ENCODE assay signal across 1 cellular context in the genomic region with DNA sequence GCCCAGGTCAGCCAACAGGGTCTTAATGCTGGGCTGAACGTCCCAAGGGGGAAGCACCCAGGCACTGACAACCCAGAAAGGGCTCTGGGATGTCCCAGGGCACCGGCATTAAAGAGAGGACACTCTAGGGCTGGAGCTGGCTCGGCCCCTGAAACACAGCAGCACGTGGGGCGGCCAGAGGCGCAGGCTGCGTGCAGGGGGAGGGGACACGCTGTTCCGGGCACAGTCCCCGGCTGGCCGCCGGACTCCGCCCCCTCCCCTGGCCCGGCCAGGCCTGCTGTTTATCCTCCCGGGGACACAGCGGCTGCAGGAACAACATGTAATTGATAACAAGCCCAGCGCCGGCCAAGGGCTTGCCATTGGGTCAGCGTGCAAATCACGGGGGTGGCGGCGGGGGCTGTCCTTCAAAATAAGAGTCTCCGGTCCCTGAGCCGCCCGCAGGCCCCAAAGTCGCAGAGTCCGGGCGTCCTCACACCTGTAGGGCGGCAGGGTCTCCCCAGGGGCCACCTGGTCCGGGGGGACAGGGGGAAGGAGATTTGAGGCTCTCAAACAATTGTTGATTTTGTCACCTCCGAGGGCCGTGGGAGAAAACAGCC.
TF ChIP-seq lines count a peak whose summit lies in the region.

No MANE protein-coding gene starts in this region.

TF ChIP-seq in HepG2, 621 proteins besides CTCF, POLR2A, EP300 and RAD21 (continued from another document and continues in another):
- 0 out of 2 replicates have a peak, but pooled peaks have one; percentile 35 for TF ChIP-seq IRF2 (CRISPR knock-in tag; IDR thresholded peaks at IDR 0.05)
- 0 out of 2 replicates have a peak, but pooled peaks have one; percentile 27 for TF ChIP-seq SMAD9 (CRISPR knock-in tag; IDR thresholded peaks at IDR 0.05)
- TF ChIP-seq BORCS8-MEF2B (CRISPR knock-in tag; IDR thresholded peaks at IDR 0.05), result 0 out of 2 replicates have a peak, but pooled peaks have one; percentile 48
- TF ChIP-seq FOSL2 (CRISPR knock-in tag; IDR thresholded peaks at IDR 0.05), result peak; percentile 59; the same call in 1 of the 2 replicates
- TF ChIP-seq, protein P1, sequence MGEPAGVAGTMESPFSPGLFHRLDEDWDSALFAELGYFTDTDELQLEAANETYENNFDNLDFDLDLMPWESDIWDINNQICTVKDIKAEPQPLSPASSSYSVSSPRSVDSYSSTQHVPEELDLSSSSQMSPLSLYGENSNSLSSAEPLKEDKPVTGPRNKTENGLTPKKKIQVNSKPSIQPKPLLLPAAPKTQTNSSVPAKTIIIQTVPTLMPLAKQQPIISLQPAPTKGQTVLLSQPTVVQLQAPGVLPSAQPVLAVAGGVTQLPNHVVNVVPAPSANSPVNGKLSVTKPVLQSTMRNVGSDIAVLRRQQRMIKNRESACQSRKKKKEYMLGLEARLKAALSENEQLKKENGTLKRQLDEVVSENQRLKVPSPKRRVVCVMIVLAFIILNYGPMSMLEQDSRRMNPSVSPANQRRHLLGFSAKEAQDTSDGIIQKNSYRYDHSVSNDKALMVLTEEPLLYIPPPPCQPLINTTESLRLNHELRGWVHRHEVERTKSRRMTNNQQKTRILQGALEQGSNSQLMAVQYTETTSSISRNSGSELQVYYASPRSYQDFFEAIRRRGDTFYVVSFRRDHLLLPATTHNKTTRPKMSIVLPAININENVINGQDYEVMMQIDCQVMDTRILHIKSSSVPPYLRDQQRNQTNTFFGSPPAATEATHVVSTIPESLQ (CRISPR knock-in tag; conservative IDR thresholded peaks at IDR 0.05), result 0 out of 2 replicates have a peak, but pooled peaks have one; percentile 31
- no peak for TF ChIP-seq SETDB1 (CRISPR knock-in tag; IDR thresholded peaks at IDR 0.05; ENCODE audit: borderline replicate concordance)
- peak; percentile 81 for TF ChIP-seq BHLHE40 (IDR thresholded peaks at IDR 0.05; ENCODE audit: low read length)
- TF ChIP-seq ZNF510 (CRISPR knock-in tag; IDR thresholded peaks at IDR 0.05; ENCODE audit: low read depth), result no peak
- no peak for TF ChIP-seq ZNF780A (CRISPR knock-in tag; IDR thresholded peaks at IDR 0.05)
- 0 out of 2 replicates have a peak, but pooled peaks have one; percentile 35 for TF ChIP-seq KLF9 (CRISPR knock-in tag; IDR thresholded peaks at IDR 0.05; ENCODE audit: low read depth)
- no peak for TF ChIP-seq MIER2 (CRISPR knock-in tag; IDR thresholded peaks at IDR 0.05)
- no peak for TF ChIP-seq ZNF572 (CRISPR knock-in tag; IDR thresholded peaks at IDR 0.05)
- no peak for TF ChIP-seq ZNF260 (CRISPR knock-in tag; IDR thresholded peaks at IDR 0.05; ENCODE audit: borderline replicate concordance, low read depth)
- TF ChIP-seq NFYC (CRISPR knock-in tag; IDR thresholded peaks at IDR 0.05), result peak; percentile 67
- TF ChIP-seq NBN (conservative IDR thresholded peaks at IDR 0.05), result no peak
- peak; percentile 14 for TF ChIP-seq RBM22 (optimal IDR thresholded peaks at IDR 0.05; ENCODE audit: low read length)
- no peak for TF ChIP-seq ZNF207 (IDR thresholded peaks at IDR 0.05; ENCODE audit: borderline replicate concordance)
- TF ChIP-seq ZNF136 (CRISPR knock-in tag; IDR thresholded peaks at IDR 0.05; ENCODE audit: low read depth), result peak; percentile 88; the same call in 1 of the 2 replicates
- peak; percentile 31; the same call in 1 of the 2 replicates for TF ChIP-seq KDM6A (CRISPR knock-in tag; IDR thresholded peaks at IDR 0.05; ENCODE audit: low read depth)
- TF ChIP-seq, protein P2, sequence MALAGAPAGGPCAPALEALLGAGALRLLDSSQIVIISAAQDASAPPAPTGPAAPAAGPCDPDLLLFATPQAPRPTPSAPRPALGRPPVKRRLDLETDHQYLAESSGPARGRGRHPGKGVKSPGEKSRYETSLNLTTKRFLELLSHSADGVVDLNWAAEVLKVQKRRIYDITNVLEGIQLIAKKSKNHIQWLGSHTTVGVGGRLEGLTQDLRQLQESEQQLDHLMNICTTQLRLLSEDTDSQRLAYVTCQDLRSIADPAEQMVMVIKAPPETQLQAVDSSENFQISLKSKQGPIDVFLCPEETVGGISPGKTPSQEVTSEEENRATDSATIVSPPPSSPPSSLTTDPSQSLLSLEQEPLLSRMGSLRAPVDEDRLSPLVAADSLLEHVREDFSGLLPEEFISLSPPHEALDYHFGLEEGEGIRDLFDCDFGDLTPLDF (CRISPR knock-in tag; IDR thresholded peaks at IDR 0.05), result no peak
- TF ChIP-seq, protein P3, sequence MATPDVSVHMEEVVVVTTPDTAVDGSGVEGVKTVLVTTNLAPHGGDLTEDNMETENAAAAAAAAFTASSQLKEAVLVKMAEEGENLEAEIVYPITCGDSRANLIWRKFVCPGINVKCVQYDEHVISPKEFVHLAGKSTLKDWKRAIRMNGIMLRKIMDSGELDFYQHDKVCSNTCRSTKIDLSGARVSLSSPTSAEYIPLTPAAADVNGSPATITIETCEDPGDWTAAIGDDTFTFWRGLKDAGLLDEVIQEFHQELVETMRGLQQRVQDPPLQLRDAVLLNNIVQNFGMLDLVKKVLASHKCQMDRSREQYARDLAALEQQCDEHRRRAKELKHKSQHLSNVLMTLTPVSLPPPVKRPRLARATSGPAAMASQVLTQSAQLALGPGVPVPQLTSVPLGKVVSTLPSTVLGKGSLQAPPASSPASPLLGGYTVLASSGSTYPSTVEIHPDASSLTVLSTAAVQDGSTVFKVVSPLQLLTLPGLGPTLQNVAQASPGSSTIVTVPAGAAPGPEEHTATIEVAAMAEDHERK (CRISPR knock-in tag; IDR thresholded peaks at IDR 0.05; ENCODE audit: low read depth), result no peak
- TF ChIP-seq, protein P4, sequence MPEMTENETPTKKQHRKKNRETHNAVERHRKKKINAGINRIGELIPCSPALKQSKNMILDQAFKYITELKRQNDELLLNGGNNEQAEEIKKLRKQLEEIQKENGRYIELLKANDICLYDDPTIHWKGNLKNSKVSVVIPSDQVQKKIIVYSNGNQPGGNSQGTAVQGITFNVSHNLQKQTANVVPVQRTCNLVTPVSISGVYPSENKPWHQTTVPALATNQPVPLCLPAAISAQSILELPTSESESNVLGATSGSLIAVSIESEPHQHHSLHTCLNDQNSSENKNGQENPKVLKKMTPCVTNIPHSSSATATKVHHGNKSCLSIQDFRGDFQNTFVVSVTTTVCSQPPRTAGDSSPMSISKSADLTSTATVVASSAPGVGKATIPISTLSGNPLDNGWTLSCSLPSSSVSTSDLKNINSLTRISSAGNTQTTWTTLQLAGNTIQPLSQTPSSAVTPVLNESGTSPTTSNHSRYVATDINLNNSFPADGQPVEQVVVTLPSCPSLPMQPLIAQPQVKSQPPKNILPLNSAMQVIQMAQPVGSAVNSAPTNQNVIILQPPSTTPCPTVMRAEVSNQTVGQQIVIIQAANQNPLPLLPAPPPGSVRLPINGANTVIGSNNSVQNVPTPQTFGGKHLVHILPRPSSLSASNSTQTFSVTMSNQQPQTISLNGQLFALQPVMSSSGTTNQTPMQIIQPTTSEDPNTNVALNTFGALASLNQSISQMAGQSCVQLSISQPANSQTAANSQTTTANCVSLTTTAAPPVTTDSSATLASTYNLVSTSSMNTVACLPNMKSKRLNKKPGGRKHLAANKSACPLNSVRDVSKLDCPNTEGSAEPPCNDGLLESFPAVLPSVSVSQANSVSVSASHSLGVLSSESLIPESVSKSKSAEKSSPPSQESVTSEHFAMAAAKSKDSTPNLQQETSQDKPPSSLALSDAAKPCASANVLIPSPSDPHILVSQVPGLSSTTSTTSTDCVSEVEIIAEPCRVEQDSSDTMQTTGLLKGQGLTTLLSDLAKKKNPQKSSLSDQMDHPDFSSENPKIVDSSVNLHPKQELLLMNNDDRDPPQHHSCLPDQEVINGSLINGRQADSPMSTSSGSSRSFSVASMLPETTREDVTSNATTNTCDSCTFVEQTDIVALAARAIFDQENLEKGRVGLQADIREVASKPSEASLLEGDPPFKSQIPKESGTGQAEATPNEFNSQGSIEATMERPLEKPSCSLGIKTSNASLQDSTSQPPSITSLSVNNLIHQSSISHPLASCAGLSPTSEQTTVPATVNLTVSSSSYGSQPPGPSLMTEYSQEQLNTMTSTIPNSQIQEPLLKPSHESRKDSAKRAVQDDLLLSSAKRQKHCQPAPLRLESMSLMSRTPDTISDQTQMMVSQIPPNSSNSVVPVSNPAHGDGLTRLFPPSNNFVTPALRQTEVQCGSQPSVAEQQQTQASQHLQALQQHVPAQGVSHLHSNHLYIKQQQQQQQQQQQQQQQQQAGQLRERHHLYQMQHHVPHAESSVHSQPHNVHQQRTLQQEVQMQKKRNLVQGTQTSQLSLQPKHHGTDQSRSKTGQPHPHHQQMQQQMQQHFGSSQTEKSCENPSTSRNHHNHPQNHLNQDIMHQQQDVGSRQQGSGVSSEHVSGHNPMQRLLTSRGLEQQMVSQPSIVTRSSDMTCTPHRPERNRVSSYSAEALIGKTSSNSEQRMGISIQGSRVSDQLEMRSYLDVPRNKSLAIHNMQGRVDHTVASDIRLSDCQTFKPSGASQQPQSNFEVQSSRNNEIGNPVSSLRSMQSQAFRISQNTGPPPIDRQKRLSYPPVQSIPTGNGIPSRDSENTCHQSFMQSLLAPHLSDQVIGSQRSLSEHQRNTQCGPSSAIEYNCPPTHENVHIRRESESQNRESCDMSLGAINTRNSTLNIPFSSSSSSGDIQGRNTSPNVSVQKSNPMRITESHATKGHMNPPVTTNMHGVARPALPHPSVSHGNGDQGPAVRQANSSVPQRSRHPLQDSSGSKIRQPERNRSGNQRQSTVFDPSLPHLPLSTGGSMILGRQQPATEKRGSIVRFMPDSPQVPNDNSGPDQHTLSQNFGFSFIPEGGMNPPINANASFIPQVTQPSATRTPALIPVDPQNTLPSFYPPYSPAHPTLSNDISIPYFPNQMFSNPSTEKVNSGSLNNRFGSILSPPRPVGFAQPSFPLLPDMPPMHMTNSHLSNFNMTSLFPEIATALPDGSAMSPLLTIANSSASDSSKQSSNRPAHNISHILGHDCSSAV (CRISPR knock-in tag; IDR thresholded peaks at IDR 0.05; ENCODE audit: borderline replicate concordance), result no peak
- TF ChIP-seq EED (CRISPR knock-in tag; IDR thresholded peaks at IDR 0.05), result no peak
- TF ChIP-seq FOXO1 (CRISPR knock-in tag; IDR thresholded peaks at IDR 0.05), result peak; percentile 82
- peak; percentile 81; the same call in 1 of the 2 replicates for TF ChIP-seq YEATS4 (CRISPR knock-in tag; IDR thresholded peaks at IDR 0.05; ENCODE audit: borderline replicate concordance)
- TF ChIP-seq HNRNPK (IDR thresholded peaks at IDR 0.05; ENCODE audit: low read depth, low read length, poor library complexity, severe bottlenecking), result no peak
- no peak for TF ChIP-seq ZZZ3 (CRISPR knock-in tag; IDR thresholded peaks at IDR 0.05; ENCODE audit: borderline replicate concordance)
- TF ChIP-seq KLF13 (CRISPR knock-in tag; IDR thresholded peaks at IDR 0.05), result no peak
- 0 out of 2 replicates have a peak, but pooled peaks have one; percentile 61 for TF ChIP-seq ZNF446 (CRISPR knock-in tag; IDR thresholded peaks at IDR 0.05)
- TF ChIP-seq ZNF598 (CRISPR knock-in tag; IDR thresholded peaks at IDR 0.05; ENCODE audit: borderline replicate concordance), result no peak
- TF ChIP-seq ZNF468 (CRISPR knock-in tag; IDR thresholded peaks at IDR 0.05), result no peak
- TF ChIP-seq, protein P5, sequence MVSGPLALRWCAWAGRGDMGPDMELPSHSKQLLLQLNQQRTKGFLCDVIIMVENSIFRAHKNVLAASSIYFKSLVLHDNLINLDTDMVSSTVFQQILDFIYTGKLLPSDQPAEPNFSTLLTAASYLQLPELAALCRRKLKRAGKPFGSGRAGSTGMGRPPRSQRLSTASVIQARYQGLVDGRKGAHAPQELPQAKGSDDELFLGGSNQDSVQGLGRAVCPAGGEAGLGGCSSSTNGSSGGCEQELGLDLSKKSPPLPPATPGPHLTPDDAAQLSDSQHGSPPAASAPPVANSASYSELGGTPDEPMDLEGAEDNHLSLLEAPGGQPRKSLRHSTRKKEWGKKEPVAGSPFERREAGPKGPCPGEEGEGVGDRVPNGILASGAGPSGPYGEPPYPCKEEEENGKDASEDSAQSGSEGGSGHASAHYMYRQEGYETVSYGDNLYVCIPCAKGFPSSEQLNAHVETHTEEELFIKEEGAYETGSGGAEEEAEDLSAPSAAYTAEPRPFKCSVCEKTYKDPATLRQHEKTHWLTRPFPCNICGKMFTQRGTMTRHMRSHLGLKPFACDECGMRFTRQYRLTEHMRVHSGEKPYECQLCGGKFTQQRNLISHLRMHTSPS (CRISPR knock-in tag; IDR thresholded peaks at IDR 0.05; ENCODE audit: low read depth), result peak; percentile 18; the same call in 1 of the 2 replicates
- TF ChIP-seq, protein P6, sequence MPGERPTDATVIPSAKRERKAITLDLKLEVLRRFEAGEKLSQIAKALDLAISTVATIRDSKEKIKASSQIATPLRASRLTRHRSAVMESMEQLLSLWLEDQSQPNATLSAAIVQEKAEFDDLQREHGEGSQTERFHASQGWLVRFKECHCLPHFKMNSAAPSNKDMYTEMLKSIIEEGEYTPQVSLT (CRISPR knock-in tag; IDR thresholded peaks at IDR 0.05; ENCODE audit: borderline replicate concordance, low read depth), result no peak
- TF ChIP-seq KAT2B (IDR thresholded peaks at IDR 0.05; ENCODE audit: borderline replicate concordance, low read depth, low read length), result no peak
- TF ChIP-seq ARID2 (CRISPR knock-in tag; IDR thresholded peaks at IDR 0.05; ENCODE audit: borderline replicate concordance), result no peak
- TF ChIP-seq AKAP8 (CRISPR knock-in tag; IDR thresholded peaks at IDR 0.05), result peak; percentile 81; the same call in 1 of the 2 replicates
- 0 out of 2 replicates have a peak, but pooled peaks have one; percentile 72 for TF ChIP-seq ZNF616 (CRISPR knock-in tag; IDR thresholded peaks at IDR 0.05; ENCODE audit: low read depth)
- TF ChIP-seq MYNN (CRISPR knock-in tag; IDR thresholded peaks at IDR 0.05; ENCODE audit: low read depth), result peak; percentile 100
- TF ChIP-seq NPAS2 (CRISPR knock-in tag; IDR thresholded peaks at IDR 0.05; ENCODE audit: borderline replicate concordance), result no peak
- TF ChIP-seq, protein P7, sequence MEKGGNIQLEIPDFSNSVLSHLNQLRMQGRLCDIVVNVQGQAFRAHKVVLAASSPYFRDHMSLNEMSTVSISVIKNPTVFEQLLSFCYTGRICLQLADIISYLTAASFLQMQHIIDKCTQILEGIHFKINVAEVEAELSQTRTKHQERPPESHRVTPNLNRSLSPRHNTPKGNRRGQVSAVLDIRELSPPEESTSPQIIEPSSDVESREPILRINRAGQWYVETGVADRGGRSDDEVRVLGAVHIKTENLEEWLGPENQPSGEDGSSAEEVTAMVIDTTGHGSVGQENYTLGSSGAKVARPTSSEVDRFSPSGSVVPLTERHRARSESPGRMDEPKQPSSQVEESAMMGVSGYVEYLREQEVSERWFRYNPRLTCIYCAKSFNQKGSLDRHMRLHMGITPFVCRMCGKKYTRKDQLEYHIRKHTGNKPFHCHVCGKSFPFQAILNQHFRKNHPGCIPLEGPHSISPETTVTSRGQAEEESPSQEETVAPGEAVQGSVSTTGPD (CRISPR knock-in tag; IDR thresholded peaks at IDR 0.05), result no peak
- no peak for TF ChIP-seq ZMYM2 (CRISPR knock-in tag; IDR thresholded peaks at IDR 0.05)
- TF ChIP-seq, protein P8, sequence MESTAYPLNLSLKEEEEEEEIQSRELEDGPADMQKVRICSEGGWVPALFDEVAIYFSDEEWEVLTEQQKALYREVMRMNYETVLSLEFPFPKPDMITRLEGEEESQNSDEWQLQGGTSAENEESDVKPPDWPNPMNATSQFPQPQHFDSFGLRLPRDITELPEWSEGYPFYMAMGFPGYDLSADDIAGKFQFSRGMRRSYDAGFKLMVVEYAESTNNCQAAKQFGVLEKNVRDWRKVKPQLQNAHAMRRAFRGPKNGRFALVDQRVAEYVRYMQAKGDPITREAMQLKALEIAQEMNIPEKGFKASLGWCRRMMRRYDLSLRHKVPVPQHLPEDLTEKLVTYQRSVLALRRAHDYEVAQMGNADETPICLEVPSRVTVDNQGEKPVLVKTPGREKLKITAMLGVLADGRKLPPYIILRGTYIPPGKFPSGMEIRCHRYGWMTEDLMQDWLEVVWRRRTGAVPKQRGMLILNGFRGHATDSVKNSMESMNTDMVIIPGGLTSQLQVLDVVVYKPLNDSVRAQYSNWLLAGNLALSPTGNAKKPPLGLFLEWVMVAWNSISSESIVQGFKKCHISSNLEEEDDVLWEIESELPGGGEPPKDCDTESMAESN (CRISPR knock-in tag; conservative IDR thresholded peaks at IDR 0.05), result peak; percentile 86
- 0 out of 2 replicates have a peak, but pooled peaks have one; percentile 45 for TF ChIP-seq PPARG (CRISPR knock-in tag; conservative IDR thresholded peaks at IDR 0.05)
